Comparison of ENCODE assay signal across 8 cellular contexts in genomic region chr2:175167076-175167791, GRCh38. TPM values are rescaled to one million over a fixed set of nuclear protein-coding genes. Genes with fewer than 3 reads are reported as not detected.
DNase-seq lines count a peak whose midpoint lies in the region; ATAC-seq and TF ChIP-seq lines count a peak whose summit lies in the region.

No MANE protein-coding gene starts in this region.

- H3K9me3 ChIP-seq in smooth muscle cell (replicated peaks; ENCODE audit: low read depth), result no peaks in the 10 kb centered on the region

- peaks cover 7% of the 10 kb centered on the region for H3K4me1 ChIP-seq in smooth muscle cell (ENCODE audit: low read depth)

- peaks cover 45% of the 10 kb centered on the region for H4K20me1 ChIP-seq in smooth muscle cell (ENCODE audit: low read depth)

- H3K27me3 ChIP-seq in smooth muscle cell (ENCODE audit: low read depth), result no peaks in the 10 kb centered on the region

- TF ChIP-seq CTCF in smooth muscle cell (IDR thresholded peaks at IDR 0.05; ENCODE audit: borderline replicate concordance, insufficient read depth, poor library complexity, severe bottlenecking), result no peak

- peaks cover 62% of the 10 kb centered on the region for H3K79me2 ChIP-seq in smooth muscle cell (ENCODE audit: low read depth)

- H3F3A ChIP-seq in smooth muscle cell (ENCODE audit: low read depth), result no peaks in the 10 kb centered on the region

- ATAC-seq in HG02973 (IDR thresholded peaks at IDR 0.05; ENCODE audit: unreplicated experiment) (peak; percentile 0), GM21576 (IDR thresholded peaks at IDR 0.05; ENCODE audit: unreplicated experiment) (no peak)

- H3K27ac ChIP-seq in smooth muscle cell (ENCODE audit: low read depth), result peak overlapping the region; percentile 92

- peak overlapping the region; percentile 94 for H3K4me3 ChIP-seq in smooth muscle cell

- peak overlapping the region; percentile 98 for H3K4me2 ChIP-seq in smooth muscle cell

- no peaks in the 10 kb centered on the region for H3K36me3 ChIP-seq in smooth muscle cell (ENCODE audit: low read depth)

- H2AFZ ChIP-seq in smooth muscle cell (ENCODE audit: low read depth), result peak overlapping the region; percentile 97

- 1% methylated on average over 32 of the region's 32 CpGs for WGBS in smooth muscle cell (ENCODE audit: low lambda C conversion rate)

- peak overlapping the region; percentile 99 for H3K9ac ChIP-seq in smooth muscle cell (ENCODE audit: low read depth)

- DNase-seq in stimulated activated CD4-positive, alpha-beta T cell treated with anti-CD3 and anti-CD28 coated beads, Interleukin-1b, Interleukin-23, amount 100 ng/mL, for 24 hours (ENCODE audit: low read depth in 4 of 4, low spot score in 1 of 4), result peak in 3 of 4 experiments; percentile 2 to 4 (median 3)
- DNase-seq in stimulated activated CD4-positive, alpha-beta T cell treated with anti-CD3 and anti-CD28 coated beads, Interleukin-15, amount 100 ng/mL, for 24 hours, result no peak
- DNase-seq in NCI-H526 treated with DMSO at 0.1 percent for 48 hours (lab: John Stamatoyannopoulos, UW) (peak; percentile 68), astrocyte of the hippocampus (ENCODE audit: low read depth, low spot score) (peak; percentile 65), iPS-NIHi7 (ENCODE audit: extremely low spot score) (peak; percentile 49), smooth muscle cell (lab: John Stamatoyannopoulos, UW; ENCODE audit: unreplicated experiment) (no peak)

RNA-seq across cellular contexts. Expression of gene ATF2, which starts 0.8 kb away (rescaled TPM):
- total RNA-seq in smooth muscle cell, result 59.6 and 72.5 TPM in 2 replicates
- 17.8 and 28.0 TPM in 2 replicates for polyA plus RNA-seq in smooth muscle cell

RNA-seq across cellular contexts. Expression of gene ATP5MC3, which starts 14.3 kb away (rescaled TPM):
- total RNA-seq in smooth muscle cell, result 204 and 251 TPM in 2 replicates
- polyA plus RNA-seq in smooth muscle cell, result 452 and 519 TPM in 2 replicates

Comparison
In these comparisons a context has a peak if more than half of its experiments do, and no peak if none do; other contexts are left out.
1. DNase-seq: peak in stimulated activated CD4-positive, alpha-beta T cell treated with anti-CD3 and anti-CD28 coated beads, Interleukin-1b, Interleukin-23, amount 100 ng/mL, for 24 hours (3 of 4), NCI-H526 treated with DMSO at 0.1 percent for 48 hours (single experiment), astrocyte of the hippocampus (single experiment) and iPS-NIHi7 (single experiment); none in stimulated activated CD4-positive, alpha-beta T cell treated with anti-CD3 and anti-CD28 coated beads, Interleukin-15, amount 100 ng/mL, for 24 hours (single experiment) and smooth muscle cell (single experiment).